ENCODE assay signal across 13 cellular contexts in the genomic region with DNA sequence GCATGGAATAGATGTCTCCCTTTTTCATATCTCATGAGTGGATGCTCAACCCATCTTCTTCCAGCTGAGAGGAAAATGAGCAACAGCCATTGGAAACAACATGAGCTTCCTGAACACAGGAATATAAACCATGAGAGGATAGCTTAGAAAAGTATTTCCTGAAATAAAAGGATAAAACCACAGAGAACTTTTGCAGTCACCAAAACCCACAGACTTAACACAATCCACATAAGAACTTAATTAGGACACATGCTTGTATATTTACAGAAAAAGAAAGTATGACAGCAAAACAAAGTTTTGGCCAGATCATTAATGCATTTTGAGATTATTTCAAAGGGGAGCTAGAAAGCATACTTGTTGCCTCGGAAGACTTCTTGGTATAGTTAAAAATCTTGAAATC.
"Had no signal": no experiment of that assay in that cellular context is flagged by ENCODE, and none has a peak within 500 bp of the region (broad histone marks: within the 10 kb centered on the region; RNA-seq: fewer than 3 reads in every experiment).

No MANE protein-coding gene starts in this region.

- DNase-seq: activated B cell treated with CpG ODN at 0.5 μM for 24 hours; activated CD4-positive, alpha-beta T cell treated with anti-CD3 and anti-CD28 coated beads for 48 hours; activated naive CD4-positive, alpha-beta T cell; activated naive CD8-positive, alpha-beta T cell treated with anti-CD3 and anti-CD28 coated beads, Interleukin-2, amount 10 ng/mL, durations not matched to agents 7 days and 5 days; anterior cingulate cortex; occipital lobe; right cardiac atrium; small intestine; stimulated activated CD4-positive, alpha-beta T cell treated with anti-CD3 and anti-CD28 coated beads, Interleukin-4, amount 100 ng/mL, for 4 hours; stimulated activated CD8-positive, alpha-beta memory T cell treated with anti-CD3 and anti-CD28 coated beads, Interleukin-4, amount 100 ng/mL, for 48 hours; stimulated activated naive CD8-positive, alpha-beta T cell treated with anti-CD3 and anti-CD28 coated beads, Interleukin-15, Interleukin-2, amounts not matched to agents 100 U/mL and 50 U/mL, for 24 hours; transverse colon had no signal

- H3K4me3 ChIP-seq: cardiac muscle cell, transverse colon had no signal

- H3K4me1 ChIP-seq: transverse colon had no signal

- H3K27me3 ChIP-seq: cardiac muscle cell, transverse colon had no signal

- H3K9me3 ChIP-seq: transverse colon had no signal

- H3K27ac ChIP-seq: cardiac muscle cell, transverse colon had no signal

- H3K36me3 ChIP-seq: cardiac muscle cell, transverse colon had no signal
